ENCODE assay signal across 18 cellular contexts in genomic region chr5:24161559-24161958, GRCh38.
DNase-seq lines count a peak whose midpoint lies in the region; ATAC-seq, FAIRE-seq and TF ChIP-seq lines count a peak whose summit lies in the region.
"Had no signal": no experiment of that assay in that cellular context is flagged by ENCODE, and none has a peak within 500 bp of the region (broad histone marks: within the 10 kb centered on the region; RNA-seq: fewer than 3 reads in every experiment).

No MANE protein-coding gene starts in this region.

- H3K4me3 ChIP-seq in MG63 (no peak overlapping the region), bronchial epithelial cell (ENCODE audit: low read depth, low read length) (no peak overlapping the region), neuronal stem cell (ENCODE audit: low read length in 2 of 2) (no peak overlapping the region)
- H3K4me3 ChIP-seq: Peyer's patch had no signal

- H3K36me3 ChIP-seq in MG63 (no peaks in the 10 kb centered on the region), bronchial epithelial cell (ENCODE audit: control insufficient read depth, insufficient read depth, low read length) (no peaks in the 10 kb centered on the region), neuronal stem cell (replicated peaks in 1 of 2; ENCODE audit: control insufficient read depth in 2 of 2, insufficient read depth in 2 of 2, low read length in 2 of 2) (no peaks in the 10 kb centered on the region)
- H3K36me3 ChIP-seq: Peyer's patch had no signal

- H3K9ac ChIP-seq in neuronal stem cell (ENCODE audit: low read depth, low read length, poor library complexity) = no peak overlapping the region

- no peak overlapping the region for H4K8ac ChIP-seq in neuronal stem cell (ENCODE audit: low read depth, low read length)

- H3K4ac ChIP-seq in neuronal stem cell (ENCODE audit: low read length) = no peak overlapping the region

- H3K4me1 ChIP-seq in neuronal stem cell (ENCODE audit: control insufficient read depth in 2 of 2, insufficient read depth in 1 of 2, low read depth in 1 of 2, low read length in 2 of 2) = no peaks in the 10 kb centered on the region
- H3K4me1 ChIP-seq: Peyer's patch had no signal

- no peak overlapping the region for H3K27ac ChIP-seq in neuronal stem cell (replicated peaks; ENCODE audit: low read length)
- H3K27ac ChIP-seq: Peyer's patch had no signal

- no peak overlapping the region for H3K18ac ChIP-seq in neuronal stem cell (ENCODE audit: low read length)

- TF ChIP-seq CTCF in bronchial epithelial cell (IDR thresholded peaks at IDR 0.05; ENCODE audit: insufficient read depth, low read length, severe bottlenecking) = no peak

- H4K91ac ChIP-seq in neuronal stem cell (ENCODE audit: low read depth, low read length, poor library complexity) = no peak overlapping the region

- no peak overlapping the region for H2AFZ ChIP-seq in neuronal stem cell (ENCODE audit: low read length)

- H3K27me3 ChIP-seq in MG63 (no peaks in the 10 kb centered on the region), bronchial epithelial cell (ENCODE audit: control insufficient read depth, insufficient read depth, low read length) (no peaks in the 10 kb centered on the region), neuronal stem cell (ENCODE audit: control insufficient read depth in 3 of 3, insufficient read depth in 3 of 3, low read depth in 1 of 3, low read length in 3 of 3) (no peaks in the 10 kb centered on the region)
- H3K27me3 ChIP-seq: Peyer's patch had no signal

- no peak overlapping the region for H2AK5ac ChIP-seq in neuronal stem cell (ENCODE audit: low read depth, low read length)

- no peak overlapping the region for H2BK120ac ChIP-seq in neuronal stem cell (ENCODE audit: low read depth, low read length)

- H2BK12ac ChIP-seq in neuronal stem cell (ENCODE audit: low read length) = no peak overlapping the region

- WGBS in neuronal stem cell (ENCODE audit: extremely low coverage in 2 of 2, insufficient read length in 2 of 2, insufficient replicate concordance in 1 of 2), 2 donors = no CpG with 5 or more reads among the region's 2 CpGs

- no peak overlapping the region for H2BK15ac ChIP-seq in neuronal stem cell (ENCODE audit: low read length)

- no peak overlapping the region for H3K14ac ChIP-seq in neuronal stem cell (ENCODE audit: low read length)

- H3K79me1 ChIP-seq in neuronal stem cell (ENCODE audit: low read depth, low read length) = no peaks in the 10 kb centered on the region

- H3K23ac ChIP-seq in neuronal stem cell (ENCODE audit: low read depth, low read length, poor library complexity) = no peak overlapping the region

- peaks cover 9% of the 10 kb centered on the region for H3K9me3 ChIP-seq in MG63
- H3K9me3 ChIP-seq in neuronal stem cell (replicated peaks in 1 of 2; ENCODE audit: control insufficient read depth in 2 of 2, insufficient read depth in 1 of 2, low read depth in 1 of 2, low read length in 2 of 2) = no peaks in the 10 kb centered on the region
- H3K9me3 ChIP-seq: Caco-2, Peyer's patch had no signal

- no peak for ATAC-seq in HG03135 (IDR thresholded peaks at IDR 0.05; ENCODE audit: unreplicated experiment)

- H2BK5ac ChIP-seq in neuronal stem cell (ENCODE audit: low read length) = no peak overlapping the region

- peak; percentile 1 for DNase-seq in Daoy (ENCODE audit: low read depth)
- peak; percentile 19 for DNase-seq in MG63
- peak; percentile 26 for DNase-seq in bronchial epithelial cell (ENCODE audit: low read depth)
- peak; percentile 52 for DNase-seq in kidney glomerular epithelial cell (lab: John Stamatoyannopoulos, UW)
- DNase-seq in neuronal stem cell (ENCODE audit: low spot score) = no peak
- DNase-seq in COLO668 (lab: John Stamatoyannopoulos, UW; ENCODE audit: unreplicated experiment) = no peak
- DNase-seq in stimulated activated CD4-positive, alpha-beta T cell treated with anti-CD3 and anti-CD28 coated beads, Interleukin-15, amount 100 ng/mL, for 24 hours = no peak
- DNase-seq: Caco-2, DMS53, HCEC 1CT, MV-4-11, NCI-H1417 treated with DMSO at 0.1 percent for 48 hours, NCI-H2029 treated with DMSO at 0.1 percent for 48 hours, NCI-H2171 treated with DMSO at 0.1 percent for 48 hours, NCI-H82, Peyer's patch, SIG-M5 had no signal

- no peak overlapping the region for H3K4me2 ChIP-seq in neuronal stem cell (ENCODE audit: insufficient read depth, low read length, poor library complexity, severe bottlenecking)

- FAIRE-seq in bronchial epithelial cell (lab: Jason Lieb, UNC) = no peak

Comparison
In these comparisons a context has a peak if more than half of its experiments do, and no peak if none do; other contexts are left out.
1. DNase-seq: peak in Daoy (single experiment), MG63 (single experiment), bronchial epithelial cell (single experiment) and kidney glomerular epithelial cell (single experiment); none in neuronal stem cell (single experiment), COLO668 (single experiment) and stimulated activated CD4-positive, alpha-beta T cell treated with anti-CD3 and anti-CD28 coated beads, Interleukin-15, amount 100 ng/mL, for 24 hours (single experiment).